14 cellular contexts compared by ENCODE assay signal in the genomic region with DNA sequence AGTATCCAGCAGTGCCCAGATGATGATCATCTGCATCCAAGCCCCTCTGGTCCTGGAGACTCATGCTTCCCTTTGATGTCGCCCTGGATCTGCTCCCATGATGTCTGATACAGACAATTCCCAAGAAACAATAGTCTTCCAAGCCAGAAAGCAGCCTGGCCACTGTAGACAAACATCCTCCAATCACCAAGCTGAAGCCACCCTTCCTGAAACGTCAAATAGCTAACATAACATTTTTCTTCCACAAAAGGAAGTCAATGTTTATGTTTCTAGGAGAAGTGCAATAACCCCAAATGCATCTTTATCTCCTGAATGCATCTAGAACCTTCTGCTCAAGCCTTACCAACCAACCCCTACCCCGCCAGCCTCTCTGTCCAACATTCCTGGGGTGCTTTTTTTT. TPM values are rescaled to one million over a fixed set of nuclear protein-coding genes. Genes with fewer than 3 reads are reported as not detected.
A peak's percentile ranks its signal among the peaks of the same experiment; 100 is the strongest.
DNase-seq lines count a peak whose midpoint lies in the region; ATAC-seq and TF ChIP-seq lines count a peak whose summit lies in the region.
"Had no signal": no experiment of that assay in that cellular context is flagged by ENCODE, and none has a peak within 500 bp of the region (broad histone marks: within the 10 kb centered on the region; RNA-seq: fewer than 3 reads in every experiment).

No MANE protein-coding gene starts in this region.

- in situ Hi-C loops in GM13977 (cut with MboI; ENCODE audit: low pct_unique_long_range_greater_than_20kb, low sequenced_read_pairs, unreplicated experiment), result no loop called here

- peak overlapping the region in 3 of 12 donors; percentile 15 to 56 (median 18) for H3K4me3 ChIP-seq in heart left ventricle
- H3K4me3 ChIP-seq in choroid plexus epithelial cell (ENCODE audit: low read depth, low read length), result no peak overlapping the region
- peak overlapping the region; percentile 41 for H3K4me3 ChIP-seq in mononuclear cell (ENCODE audit: low read length)
- peak overlapping the region; percentile 36 for H3K4me3 ChIP-seq in upper lobe of right lung
- H3K4me3 ChIP-seq in thyroid gland (replicated peaks in 1 of 3), result no peak overlapping the region

- TF ChIP-seq POLR2A in heart left ventricle (IDR thresholded peaks at IDR 0.05) (no peak), thyroid gland (IDR thresholded peaks at IDR 0.05) (no peak)

- DNase-seq in heart left ventricle, result peak in 2 of 5 donors; percentile 36 to 53
- DNase-seq in cardiac septum (ENCODE audit: low spot score), result no peak
- peak; percentile 18 for DNase-seq in choroid plexus epithelial cell (ENCODE audit: low read depth)
- no peak for DNase-seq in upper lobe of right lung
- no peak for DNase-seq in NCI-H526 treated with DMSO at 0.1 percent for 48 hours (lab: John Stamatoyannopoulos, UW)
- DNase-seq in GM13977 (ENCODE audit: low spot score), result no peak
- no peak for DNase-seq in thyroid gland
- DNase-seq: activated CD4-positive, CD25-positive, alpha-beta regulatory T cell; effector CD8-positive, alpha-beta T cell; HCEC 1CT; hypothalamus had no signal

- H3K9me3 ChIP-seq in heart left ventricle, result no peaks in the 10 kb centered on the region
- no peaks in the 10 kb centered on the region for H3K9me3 ChIP-seq in mononuclear cell (ENCODE audit: low read depth, low read length)
- no peaks in the 10 kb centered on the region for H3K9me3 ChIP-seq in upper lobe of right lung
- H3K9me3 ChIP-seq in thyroid gland, result no peaks in the 10 kb centered on the region

- TF ChIP-seq CTCF in heart left ventricle (IDR thresholded peaks at IDR 0.05) (no peak), choroid plexus epithelial cell (conservative IDR thresholded peaks at IDR 0.05; ENCODE audit: low read depth, low read length) (no peak), upper lobe of right lung (IDR thresholded peaks at IDR 0.05) (no peak), GM13977 (IDR thresholded peaks at IDR 0.05; ENCODE audit: extremely low read depth, insufficient read depth, missing control alignments) (no peak), thyroid gland (IDR thresholded peaks at IDR 0.05) (no peak)

- ATAC-seq in heart left ventricle (peak; percentile 39 to 90 (median 68)), upper lobe of right lung (peak; percentile 52)

- intact Hi-C loops in heart left ventricle (cut with DNase I) (no loop called here), cardiac septum (cut with DNase I) (no loop called here), upper lobe of right lung (cut with DNase I) (no loop called here), thyroid gland (cut with DNase I) (no loop called here)

- H3K4me1 ChIP-seq in heart left ventricle (peaks cover 0 to 57% (median 8%) of the 10 kb centered on the region in 12 donors), mononuclear cell (ENCODE audit: insufficient read depth, low read length) (peaks cover 74% of the 10 kb centered on the region), upper lobe of right lung (peaks cover 30% of the 10 kb centered on the region), thyroid gland (peaks cover 0 to 2% of the 10 kb centered on the region in 2 donors)

- 46 to 56% (median 50%) methylated on average over 3 of the region's 3 CpGs for WGBS in heart left ventricle, 4 donors
- 39 to 45% methylated on average over 3 of the region's 3 CpGs for WGBS in thyroid gland, 2 donors

- H3K36me3 ChIP-seq in heart left ventricle (no peaks in the 10 kb centered on the region), upper lobe of right lung (no peaks in the 10 kb centered on the region), thyroid gland (no peaks in the 10 kb centered on the region)

- H3K27ac ChIP-seq in heart left ventricle, result peak overlapping the region in 11 of 12 donors; percentile 40 to 94 (median 67)
- peak overlapping the region; percentile 79 for H3K27ac ChIP-seq in upper lobe of right lung
- peak overlapping the region in 1 of 3 donors; percentile 38 for H3K27ac ChIP-seq in thyroid gland

- no peaks in the 10 kb centered on the region for H3K27me3 ChIP-seq in heart left ventricle
- no peaks in the 10 kb centered on the region for H3K27me3 ChIP-seq in mononuclear cell (ENCODE audit: insufficient read depth, low read length)
- no peaks in the 10 kb centered on the region for H3K27me3 ChIP-seq in upper lobe of right lung
- no peaks in the 10 kb centered on the region for H3K27me3 ChIP-seq in thyroid gland

RNA-seq across cellular contexts. Expression of a gene that starts 1.2 kb away (rescaled TPM):
- total RNA-seq in heart left ventricle, result 1 to 10 TPM in 5 of 9 donors, under 1 TPM in 4; 0.42 to 9.8 (median 1.2) TPM
- 1 to 10 TPM; 1.1 to 1.2 TPM for polyA plus RNA-seq in heart left ventricle
- total RNA-seq in cardiac septum, result 0.78 TPM
- total RNA-seq in mononuclear cell, result 17.2 TPM
- 16.4 TPM for total RNA-seq in upper lobe of right lung
- total RNA-seq in thyroid gland, result 1 to 10 TPM in 3 of 4 donors, under 1 TPM in 1; 0.22 to 2.5 (median 2.1) TPM
- total RNA-seq: LHCN-M2 had no signal

RNA-seq across cellular contexts. Expression of a gene that starts 15.3 kb away (rescaled TPM):
- total RNA-seq in heart left ventricle, result not detected
- not detected for polyA plus RNA-seq in heart left ventricle
- not detected for total RNA-seq in cardiac septum
- not detected for total RNA-seq in mononuclear cell
- not detected for total RNA-seq in upper lobe of right lung
- not detected for total RNA-seq in thyroid gland
- total RNA-seq: LHCN-M2 had no signal
- polyA plus RNA-seq: adipose tissue had no signal

RNA-seq across cellular contexts. Expression of a gene that starts 20.2 kb away (rescaled TPM):
- under 1 TPM in 2 of 9 donors, not detected in 7; 0.13 to 0.16 TPM for total RNA-seq in heart left ventricle
- polyA plus RNA-seq in heart left ventricle, result not detected
- not detected for total RNA-seq in cardiac septum
- 0.21 TPM for total RNA-seq in mononuclear cell
- not detected for total RNA-seq in upper lobe of right lung
- total RNA-seq in thyroid gland, result under 1 TPM in 2 of 4 donors, not detected in 2; 0.11 to 0.40 TPM
- total RNA-seq: LHCN-M2 had no signal

RNA-seq across cellular contexts. Expression of a gene that starts 22.6 kb away (rescaled TPM):
- 10 to 100 TPM in 2 of 9 donors, 1 to 10 TPM in 7; 4.4 to 11.9 (median 8.8) TPM for total RNA-seq in heart left ventricle
- 10 to 100 TPM in 1 of 2 donors, 1 to 10 TPM in 1; 8.3 to 10.7 TPM for polyA plus RNA-seq in heart left ventricle
- 8.6 TPM for total RNA-seq in cardiac septum
- 29.7 TPM for total RNA-seq in mononuclear cell
- total RNA-seq in upper lobe of right lung, result 9.9 TPM
- 10 to 100 TPM in 1 of 4 donors, 1 to 10 TPM in 3; 4.2 to 10.0 (median 6.6) TPM for total RNA-seq in thyroid gland

RNA-seq across cellular contexts. Expression of a gene that starts 22.6 kb away (rescaled TPM):
- 10 to 100 TPM in 1 of 9 donors, 1 to 10 TPM in 8; 3.8 to 11.5 (median 7.2) TPM for total RNA-seq in heart left ventricle
- 10 to 100 TPM in 1 of 2 donors, 1 to 10 TPM in 1; 4.5 to 10.4 TPM for polyA plus RNA-seq in heart left ventricle
- 6.4 TPM for total RNA-seq in cardiac septum
- 11.3 TPM for total RNA-seq in mononuclear cell
- total RNA-seq in upper lobe of right lung, result 11.2 TPM
- 10 to 100 TPM; 10.0 to 14.1 (median 12.9) TPM for total RNA-seq in thyroid gland

Comparison
In these comparisons a context has a peak if more than half of its experiments do, and no peak if none do; other contexts are left out.
1. H3K4me3 ChIP-seq: peak in mononuclear cell (single experiment) and upper lobe of right lung (single experiment); none in choroid plexus epithelial cell (single experiment) and thyroid gland (0 of 3).